ENCODE assay signal across 24 cellular contexts in the genomic region with DNA sequence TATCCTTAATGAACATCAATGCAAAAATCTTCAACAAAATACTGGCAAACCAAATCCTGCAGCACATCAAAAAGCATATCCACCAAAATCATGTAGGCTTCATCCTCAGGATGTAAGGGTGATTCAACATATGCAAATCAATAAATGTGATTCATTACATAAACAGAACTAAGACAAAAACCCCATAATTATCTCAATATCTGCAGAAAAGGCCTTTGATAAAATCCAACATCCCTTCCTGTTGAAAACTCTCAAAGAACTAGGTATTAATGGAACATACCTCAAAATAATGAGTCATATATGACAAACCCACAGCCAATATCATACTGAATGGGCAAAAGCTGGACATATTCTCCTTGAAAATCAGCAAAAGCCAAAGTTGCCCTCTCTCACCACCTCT. TPM values are rescaled to one million over a fixed set of nuclear protein-coding genes. Genes with fewer than 3 reads are reported as not detected.
DNase-seq lines count a peak whose midpoint lies in the region; ATAC-seq and TF ChIP-seq lines count a peak whose summit lies in the region.
"Had no signal": no experiment of that assay in that cellular context is flagged by ENCODE, and none has a peak within 500 bp of the region (broad histone marks: within the 10 kb centered on the region; RNA-seq: fewer than 3 reads in every experiment).

No MANE protein-coding gene starts in this region.

- TF ChIP-seq POLR2A in upper lobe of left lung (IDR thresholded peaks at IDR 0.05) = no peak

- ATAC-seq in foreskin keratinocyte (peak; percentile 91), GM21825 (IDR thresholded peaks at IDR 0.05; ENCODE audit: unreplicated experiment) (no peak), upper lobe of left lung (ENCODE audit: low FRiP score in 2 of 2) (no peak)
- ATAC-seq: GM12878, Panc1 had no signal

- no peak overlapping the region for H3K27ac ChIP-seq in ACC112 (ENCODE audit: low read depth, low read length)
- no peak overlapping the region for H3K27ac ChIP-seq in foreskin keratinocyte
- H3K27ac ChIP-seq in upper lobe of left lung = no peak overlapping the region
- H3K27ac ChIP-seq: BLaER1 had no signal

- in situ Hi-C loops in astrocyte of the spinal cord (cut with HindIII; ENCODE audit: low sequenced_read_pairs) = no loop called here

- DNase-seq in HT1080 (ENCODE audit: low read depth) = peak; percentile 84
- peak; percentile 11 for DNase-seq in astrocyte of the spinal cord (ENCODE audit: low read depth, low spot score)
- DNase-seq in foreskin keratinocyte = peak; percentile 56 to 83
- no peak for DNase-seq in SHP77 treated with DMSO at 0.1 percent for 48 hours (lab: John Stamatoyannopoulos, UW)
- DNase-seq in upper lobe of left lung = no peak
- DNase-seq: CD4-positive, CD25-positive, alpha-beta regulatory T cell; GDM1; GOT3; IMR-90; KG1; MM.1S; NCI-H1092; NCI-H1436; NCI-H187 treated with DMSO at 0.1 percent for 48 hours; NCI-H2107; NCI-H524 treated with DMSO at 0.1 percent for 48 hours; SK-N-SH; SW 1271 had no signal

- H2AFZ ChIP-seq in ACC112 (ENCODE audit: low read length, unreplicated experiment) = no peak overlapping the region

- H3K4me3 ChIP-seq in ACC112 (ENCODE audit: low read depth, low read length) (0 out of 2 replicates have a peak overlapping the region, but pooled peaks have one; percentile 12), astrocyte of the spinal cord (ENCODE audit: low read depth, low read length) (no peak overlapping the region), upper lobe of left lung (no peak overlapping the region)
- H3K4me3 ChIP-seq: BLaER1, GM12878, HAP-1 had no signal

- TF ChIP-seq CTCF in astrocyte of the spinal cord (IDR thresholded peaks at IDR 0.05; ENCODE audit: low read depth, low read length) = no peak
- TF ChIP-seq CTCF in foreskin keratinocyte (conservative IDR thresholded peaks at IDR 0.05) = no peak
- TF ChIP-seq CTCF in upper lobe of left lung (IDR thresholded peaks at IDR 0.05) = no peak

- H3K9me3 ChIP-seq in upper lobe of left lung = peaks cover 0 to 6% (median 1%) of the 10 kb centered on the region in 4 donors
- H3K9me3 ChIP-seq: HAP-1, SK-N-SH had no signal

- H3K79me2 ChIP-seq in ACC112 (ENCODE audit: control insufficient read depth, insufficient read depth, low read length, unreplicated experiment) = no peaks in the 10 kb centered on the region

- H3K36me3 ChIP-seq in ACC112 (ENCODE audit: insufficient read depth, low read length) (no peaks in the 10 kb centered on the region), upper lobe of left lung (no peaks in the 10 kb centered on the region)
- H3K36me3 ChIP-seq: BLaER1, HAP-1 had no signal

- no peak for TF ChIP-seq EP300 in upper lobe of left lung (IDR thresholded peaks at IDR 0.05)

- H3K4me1 ChIP-seq in ACC112 (ENCODE audit: control insufficient read depth, insufficient read depth, low read length, unreplicated experiment) (peaks cover 14% of the 10 kb centered on the region), foreskin keratinocyte (peaks cover 7% of the 10 kb centered on the region), upper lobe of left lung (no peaks in the 10 kb centered on the region)
- H3K4me1 ChIP-seq: BLaER1, HAP-1 had no signal

- H3K27me3 ChIP-seq in ACC112 (ENCODE audit: insufficient read depth, low read length) (no peaks in the 10 kb centered on the region), foreskin keratinocyte (no peaks in the 10 kb centered on the region), upper lobe of left lung (no peaks in the 10 kb centered on the region)
- H3K27me3 ChIP-seq: BLaER1 had no signal

RNA-seq across cellular contexts. Expression of a gene that starts 54.6 kb away (rescaled TPM):
- total RNA-seq in HT1080 (2014; rRNA removed; shearing (Covaris generic)) = 53.4 and 55.3 TPM in 2 replicates
- polyA plus RNA-seq in HT1080 (2015; cell fraction: cytosol; rRNA removed) = 37.4 and 55.6 TPM in 2 replicates
- polyA plus RNA-seq in HT1080 (2015; cell fraction: nucleus; rRNA removed) = 45.4 and 53.8 TPM in 2 replicates
- total RNA-seq in foreskin keratinocyte (23.3 and 30.2 TPM in 2 replicates), upper lobe of left lung (1 to 10 TPM in 2 of 6 donors, under 1 TPM in 3, not detected in 1; 0.14 to 1.6 (median 0.69) TPM)
- polyA plus RNA-seq in foreskin keratinocyte = 6.3 and 9.8 TPM in 2 replicates

Comparison
In these comparisons a context has a peak if more than half of its experiments do, and no peak if none do; other contexts are left out.
1. DNase-seq: peak in HT1080 (single experiment), astrocyte of the spinal cord (single experiment) and foreskin keratinocyte (2 of 2); none in SHP77 treated with DMSO at 0.1 percent for 48 hours (single experiment) and upper lobe of left lung (0 of 2).